In genomic region chr7:155729847-155730246, GRCh38 we compare ENCODE assay signal across 12 cellular contexts.
A peak's percentile ranks its signal among the peaks of the same experiment; 100 is the strongest.
DNase-seq lines count a peak whose midpoint lies in the region; ATAC-seq, FAIRE-seq and TF ChIP-seq lines count a peak whose summit lies in the region.
"Had no signal": no experiment of that assay in that cellular context is flagged by ENCODE, and none has a peak within 500 bp of the region (broad histone marks: within the 10 kb centered on the region; RNA-seq: fewer than 3 reads in every experiment).

No MANE protein-coding gene starts in this region.

- FAIRE-seq in small intestine (lab: Jason Lieb, UNC), result no peak
- FAIRE-seq: A204.1 had no signal

- POLR2A ChIA-PET in RWPE1 (lab: Yijun Ruan, JAX; ENCODE audit: low non-redundant PET), result no interaction called here
- POLR2A ChIA-PET in activated CD4-positive, alpha-beta memory T cell treated with anti-CD3 and anti-CD28 coated beads, Interleukin-2, amount 10 ng/mL, durations not matched to agents 7 days and 5 days (lab: Charles Lee), result interaction anchor here (1.5 kb wide), 1 partner anchor 86 kb away, joined by 5 read pairs; the partner anchor contains the start of gene RBM33

- H3K9me3 Mint-ChIP-seq in activated CD4-positive, alpha-beta memory T cell treated with anti-CD3 and anti-CD28 coated beads, Interleukin-2, amount 10 ng/mL, durations not matched to agents 7 days and 5 days, result no peaks in the 10 kb centered on the region
- H3K9me3 Mint-ChIP-seq: activated CD4-positive, alpha-beta T cell treated with anti-CD3 and anti-CD28 coated beads, Interleukin-2, amount 10 ng/mL, durations not matched to agents 7 days and 5 days; activated naive CD4-positive, alpha-beta T cell treated with anti-CD3 and anti-CD28 coated beads, Interleukin-2, amount 10 ng/mL, durations not matched to agents 7 days and 5 days had no signal

- H3K4me3 ChIP-seq in small intestine (ENCODE audit: low read depth in 1 of 2, low read length in 2 of 2), result no peak overlapping the region

- WGBS in small intestine, 3 donors, result 11 to 51% (median 29%) methylated on average over 6 of the region's 6 CpGs

- H3K9me3 ChIP-seq in small intestine (ENCODE audit: control insufficient read depth, low read depth), result no peaks in the 10 kb centered on the region

- DNase-seq in NCI-H446 (lab: John Stamatoyannopoulos, UW) (peak; percentile 3 to 29), NCI-H446 treated with DMSO at 0.1 percent for 48 hours (lab: John Stamatoyannopoulos, UW) (no peak), RWPE1 (ENCODE audit: low spot score) (peak; percentile 11), epithelial cell of prostate (ENCODE audit: low read depth, low spot score) (peak; percentile 67), small intestine (peak; percentile 96), ecto neural progenitor cell (ENCODE audit: low spot score) (no peak)
- no peak for DNase-seq in activated CD4-positive, alpha-beta memory T cell treated with anti-CD3 and anti-CD28 coated beads, Interleukin-2, amount 10 ng/mL, durations not matched to agents 7 days and 5 days
- DNase-seq: activated CD4-positive, alpha-beta T cell treated with anti-CD3 and anti-CD28 coated beads, Interleukin-2, amount 10 ng/mL, durations not matched to agents 7 days and 5 days; activated naive CD4-positive, alpha-beta T cell treated with anti-CD3 and anti-CD28 coated beads, Interleukin-2, amount 10 ng/mL, durations not matched to agents 7 days and 5 days; Right ventricle myocardium superior had no signal

- no peak overlapping the region for H3K27ac Mint-ChIP-seq in activated CD4-positive, alpha-beta memory T cell treated with anti-CD3 and anti-CD28 coated beads, Interleukin-2, amount 10 ng/mL, durations not matched to agents 7 days and 5 days
- H3K27ac Mint-ChIP-seq: activated CD4-positive, alpha-beta T cell treated with anti-CD3 and anti-CD28 coated beads, Interleukin-2, amount 10 ng/mL, durations not matched to agents 7 days and 5 days; activated naive CD4-positive, alpha-beta T cell treated with anti-CD3 and anti-CD28 coated beads, Interleukin-2, amount 10 ng/mL, durations not matched to agents 7 days and 5 days had no signal

- peaks cover 0 to 3% of the 10 kb centered on the region in 2 donors for H3K36me3 ChIP-seq in small intestine (ENCODE audit: control insufficient read depth in 2 of 2, insufficient read depth in 2 of 2, low read length in 2 of 2)

- CTCF ChIA-PET in RWPE1 (lab: Yijun Ruan, JAX), result interaction anchor here (0.7 kb wide), 2 partner anchors 129 to 131 kb away, joined by 3 to 4 read pairs; no protein-coding TSS in a partner anchor
- CTCF ChIA-PET in activated CD4-positive, alpha-beta memory T cell treated with anti-CD3 and anti-CD28 coated beads, Interleukin-2, amount 10 ng/mL, durations not matched to agents 7 days and 5 days (lab: Charles Lee), result no interaction called here

- no peaks in the 10 kb centered on the region for H3K27me3 Mint-ChIP-seq in activated CD4-positive, alpha-beta memory T cell treated with anti-CD3 and anti-CD28 coated beads, Interleukin-2, amount 10 ng/mL, durations not matched to agents 7 days and 5 days
- H3K27me3 Mint-ChIP-seq: activated CD4-positive, alpha-beta T cell treated with anti-CD3 and anti-CD28 coated beads, Interleukin-2, amount 10 ng/mL, durations not matched to agents 7 days and 5 days; activated naive CD4-positive, alpha-beta T cell treated with anti-CD3 and anti-CD28 coated beads, Interleukin-2, amount 10 ng/mL, durations not matched to agents 7 days and 5 days had no signal

- peaks cover 43% of the 10 kb centered on the region for H3K36me3 Mint-ChIP-seq in activated CD4-positive, alpha-beta memory T cell treated with anti-CD3 and anti-CD28 coated beads, Interleukin-2, amount 10 ng/mL, durations not matched to agents 7 days and 5 days (ENCODE audit: low read depth)

- H3K4me3 Mint-ChIP-seq in activated CD4-positive, alpha-beta memory T cell treated with anti-CD3 and anti-CD28 coated beads, Interleukin-2, amount 10 ng/mL, durations not matched to agents 7 days and 5 days, result no peak overlapping the region
- H3K4me3 Mint-ChIP-seq: activated CD4-positive, alpha-beta T cell treated with anti-CD3 and anti-CD28 coated beads, Interleukin-2, amount 10 ng/mL, durations not matched to agents 7 days and 5 days; activated naive CD4-positive, alpha-beta T cell treated with anti-CD3 and anti-CD28 coated beads, Interleukin-2, amount 10 ng/mL, durations not matched to agents 7 days and 5 days had no signal

- peaks cover 0 to 4% of the 10 kb centered on the region in 2 donors for H3K4me1 ChIP-seq in small intestine (ENCODE audit: control insufficient read depth in 2 of 2, insufficient read depth in 1 of 2, low read depth in 1 of 2, low read length in 1 of 2)

- H3K27ac ChIP-seq in RWPE1 (no peak overlapping the region), epithelial cell of prostate (peak overlapping the region; percentile 76), small intestine (ENCODE audit: low read depth in 1 of 2, low read length in 1 of 2) (peak overlapping the region; percentile 27 to 42)

- no peak for ATAC-seq in GM19463 (IDR thresholded peaks at IDR 0.05; ENCODE audit: unreplicated experiment)

- H3K4me1 Mint-ChIP-seq in activated CD4-positive, alpha-beta memory T cell treated with anti-CD3 and anti-CD28 coated beads, Interleukin-2, amount 10 ng/mL, durations not matched to agents 7 days and 5 days, result peaks cover 17% of the 10 kb centered on the region

- no peaks in the 10 kb centered on the region for H3K27me3 ChIP-seq in small intestine (ENCODE audit: control insufficient read depth in 2 of 2, insufficient read depth in 2 of 2, low read length in 2 of 2)

- no peak for TF ChIP-seq CTCF in RWPE1 (conservative IDR thresholded peaks at IDR 0.05; ENCODE audit: low read depth)

Comparison
In these comparisons a context has a peak if more than half of its experiments do, and no peak if none do; other contexts are left out.
1. DNase-seq: peak in NCI-H446 (2 of 2), RWPE1 (single experiment), epithelial cell of prostate (single experiment) and small intestine (single experiment); none in NCI-H446 treated with DMSO at 0.1 percent for 48 hours (single experiment), ecto neural progenitor cell (single experiment) and activated CD4-positive, alpha-beta memory T cell treated with anti-CD3 and anti-CD28 coated beads, Interleukin-2, amount 10 ng/mL, durations not matched to agents 7 days and 5 days (single experiment).